8 cellular contexts compared by ENCODE assay signal in genomic region chr22:43796567-43796966, GRCh38. TPM values are rescaled to one million over a fixed set of nuclear protein-coding genes. Genes with fewer than 3 reads are reported as not detected.
DNase-seq lines count a peak whose midpoint lies in the region; ATAC-seq and TF ChIP-seq lines count a peak whose summit lies in the region.

No MANE protein-coding gene starts in this region.

- no peak overlapping the region for H3K4me3 ChIP-seq in Loucy (ENCODE audit: low read length, poor library complexity, severe bottlenecking)
- no peak overlapping the region for H3K4me3 ChIP-seq in cardiac fibroblast (replicated peaks in 1 of 2; ENCODE audit: low read depth in 2 of 2, low read length in 2 of 2)
- H3K4me3 ChIP-seq in tibial nerve = no peak overlapping the region

- H3K27ac Mint-ChIP-seq in stimulated activated naive CD8-positive, alpha-beta T cell treated with anti-CD3 and anti-CD28 coated beads, Interleukin-15, amount 100 ng/mL, for 72 hours = no peak overlapping the region

- DNase-seq in COR-L47 (lab: John Stamatoyannopoulos, UW) = peak; percentile 2
- DNase-seq in cardiac fibroblast (ENCODE audit: low read depth in 2 of 2) = peak; percentile 58 to 79
- DNase-seq in medulla oblongata (ENCODE audit: extremely low spot score) = peak; percentile 64
- no peak for DNase-seq in tibial nerve (ENCODE audit: low spot score in 2 of 2)
- no peak for DNase-seq in stimulated activated naive CD8-positive, alpha-beta T cell treated with anti-CD3 and anti-CD28 coated beads, Interleukin-15, amount 100 ng/mL, for 72 hours
- DNase-seq in HT-29 (ENCODE audit: low spot score) = no peak
- no peak for DNase-seq in effector CD4-positive, alpha-beta T cell

- no peak overlapping the region for H3K4me2 ChIP-seq in Loucy (ENCODE audit: low read depth, low read length, poor library complexity, severe bottlenecking)

- peaks cover 8 to 21% of the 10 kb centered on the region in 2 donors for H3K9me3 Mint-ChIP-seq in stimulated activated naive CD8-positive, alpha-beta T cell treated with anti-CD3 and anti-CD28 coated beads, Interleukin-15, amount 100 ng/mL, for 72 hours

- H3K27me3 ChIP-seq in Loucy (ENCODE audit: insufficient read depth, low read length, poor library complexity, severe bottlenecking) (no peaks in the 10 kb centered on the region), tibial nerve (no peaks in the 10 kb centered on the region)

- H3K4me3 Mint-ChIP-seq in stimulated activated naive CD8-positive, alpha-beta T cell treated with anti-CD3 and anti-CD28 coated beads, Interleukin-15, amount 100 ng/mL, for 72 hours = no peak overlapping the region

- no peaks in the 10 kb centered on the region for H3F3A ChIP-seq in Loucy (ENCODE audit: low read depth)

- H3K4me1 Mint-ChIP-seq in stimulated activated naive CD8-positive, alpha-beta T cell treated with anti-CD3 and anti-CD28 coated beads, Interleukin-15, amount 100 ng/mL, for 72 hours = no peaks in the 10 kb centered on the region

- WGBS in tibial nerve, 2 donors = 57 to 63% methylated on average over 8 of the region's 8 CpGs

- no peak overlapping the region for H3K9ac ChIP-seq in Loucy (ENCODE audit: low read depth, low read length, poor library complexity, severe bottlenecking)

- no peak for TF ChIP-seq POLR2A in tibial nerve (IDR thresholded peaks at IDR 0.05)

- no peaks in the 10 kb centered on the region for H3K79me2 ChIP-seq in Loucy (ENCODE audit: insufficient read depth, low read length)

- no peak overlapping the region for H2AFZ ChIP-seq in Loucy (ENCODE audit: low read length)

- TF ChIP-seq CTCF in Loucy (conservative IDR thresholded peaks at IDR 0.05; ENCODE audit: low read length) (peak; percentile 48), cardiac fibroblast (IDR thresholded peaks at IDR 0.05; ENCODE audit: low read depth, low read length) (peak; percentile 37), tibial nerve (IDR thresholded peaks at IDR 0.05) (peak in 1 of 5 experiments; percentile 25)

- H4K20me1 ChIP-seq in Loucy (ENCODE audit: insufficient read depth, low read length, poor library complexity, severe bottlenecking) = no peaks in the 10 kb centered on the region

- H3K27me3 Mint-ChIP-seq in stimulated activated naive CD8-positive, alpha-beta T cell treated with anti-CD3 and anti-CD28 coated beads, Interleukin-15, amount 100 ng/mL, for 72 hours = peaks cover 29% of the 10 kb centered on the region

- H3K27ac ChIP-seq in tibial nerve = no peak overlapping the region

- H3K4me1 ChIP-seq in Loucy (ENCODE audit: insufficient read depth, low read length, poor library complexity, severe bottlenecking) (no peaks in the 10 kb centered on the region), tibial nerve (no peaks in the 10 kb centered on the region)

- H3K9me3 ChIP-seq in Loucy (ENCODE audit: insufficient read depth, low read depth, low read length) = no peaks in the 10 kb centered on the region
- H3K9me3 ChIP-seq in tibial nerve = peaks cover 0 to 19% (median 5%) of the 10 kb centered on the region in 4 donors

- H3K36me3 ChIP-seq in Loucy (ENCODE audit: insufficient read depth, low read length) (no peaks in the 10 kb centered on the region), tibial nerve (peaks cover 0 to 7% (median 0%) of the 10 kb centered on the region in 3 donors)

- H3K9me2 ChIP-seq in Loucy (replicated peaks; ENCODE audit: low read depth, low read length) = no peaks in the 10 kb centered on the region

- no peak for ATAC-seq in stimulated activated naive CD8-positive, alpha-beta T cell treated with anti-CD3 and anti-CD28 coated beads, Interleukin-15, amount 100 ng/mL, for 72 hours

- TF ChIP-seq EP300 in tibial nerve (IDR thresholded peaks at IDR 0.05) = no peak

RNA-seq across cellular contexts. Expression of gene EFCAB6, which starts 15.5 kb away (rescaled TPM):
- 1 to 10 TPM; 3.3 to 9.2 (median 6.8) TPM for total RNA-seq in tibial nerve
- 0.08 TPM in 1 of 2 replicates, not detected in the other for total RNA-seq in HT-29 (2014; rRNA removed; shearing (Covaris generic))

Comparison
In these comparisons a context has a peak if more than half of its experiments do, and no peak if none do; other contexts are left out.
1. DNase-seq: peak in COR-L47 (single experiment), cardiac fibroblast (2 of 2) and medulla oblongata (single experiment); none in tibial nerve (0 of 2), stimulated activated naive CD8-positive, alpha-beta T cell treated with anti-CD3 and anti-CD28 coated beads, Interleukin-15, amount 100 ng/mL, for 72 hours (0 of 2), HT-29 (single experiment) and effector CD4-positive, alpha-beta T cell (single experiment).